Comparison of ENCODE assay signal across 1 cellular context in the genomic region with DNA sequence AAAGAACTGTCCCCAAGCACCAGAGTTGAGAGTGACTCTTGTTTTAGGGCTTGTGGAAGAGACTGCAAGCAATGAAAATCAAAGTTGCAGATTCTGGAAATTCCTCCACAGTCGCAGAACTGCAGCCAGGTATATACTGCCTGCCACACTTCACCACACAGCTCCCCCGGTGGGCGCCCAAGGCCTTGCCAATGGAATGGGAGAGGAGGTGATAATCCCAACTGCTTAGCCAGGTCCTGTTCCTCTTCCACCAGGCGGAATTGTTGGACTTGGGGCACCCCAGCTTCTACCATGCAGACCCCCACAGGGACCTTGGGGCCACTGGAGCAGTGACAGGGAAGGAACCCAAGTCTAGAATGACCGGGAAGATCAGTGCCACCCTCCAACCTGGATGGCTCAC.
TF ChIP-seq lines count a peak whose summit lies in the region.

No MANE protein-coding gene starts in this region.

TF ChIP-seq in endothelial cell of umbilical vein, 7 proteins besides CTCF, POLR2A, EP300 and RAD21:
- no peak for TF ChIP-seq GATA2 (IDR thresholded peaks at IDR 0.05; ENCODE audit: insufficient read depth, insufficient read length, low read depth, low read length)
- no peak for TF ChIP-seq FOS (IDR thresholded peaks at IDR 0.05; ENCODE audit: borderline replicate concordance, insufficient read depth, low read length)
- TF ChIP-seq MYC (IDR thresholded peaks at IDR 0.05; ENCODE audit: low read depth, low read length): no peak
- TF ChIP-seq JUN (IDR thresholded peaks at IDR 0.05; ENCODE audit: borderline replicate concordance, insufficient read depth, insufficient read length, low read depth): no peak
- no peak for TF ChIP-seq POLR2AphosphoS5 (IDR thresholded peaks at IDR 0.05; ENCODE audit: insufficient read depth, low read depth, low read length)
- TF ChIP-seq, protein P1, sequence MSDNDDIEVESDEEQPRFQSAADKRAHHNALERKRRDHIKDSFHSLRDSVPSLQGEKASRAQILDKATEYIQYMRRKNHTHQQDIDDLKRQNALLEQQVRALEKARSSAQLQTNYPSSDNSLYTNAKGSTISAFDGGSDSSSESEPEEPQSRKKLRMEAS (IDR thresholded peaks at IDR 0.05; ENCODE audit: insufficient read depth, insufficient read length): no peak
- no peak for TF ChIP-seq EZH2 (IDR thresholded peaks at IDR 0.05; ENCODE audit: borderline replicate concordance, low read depth, low read length, severe bottlenecking)
